1 cellular context compared by ENCODE assay signal in the genomic region with DNA sequence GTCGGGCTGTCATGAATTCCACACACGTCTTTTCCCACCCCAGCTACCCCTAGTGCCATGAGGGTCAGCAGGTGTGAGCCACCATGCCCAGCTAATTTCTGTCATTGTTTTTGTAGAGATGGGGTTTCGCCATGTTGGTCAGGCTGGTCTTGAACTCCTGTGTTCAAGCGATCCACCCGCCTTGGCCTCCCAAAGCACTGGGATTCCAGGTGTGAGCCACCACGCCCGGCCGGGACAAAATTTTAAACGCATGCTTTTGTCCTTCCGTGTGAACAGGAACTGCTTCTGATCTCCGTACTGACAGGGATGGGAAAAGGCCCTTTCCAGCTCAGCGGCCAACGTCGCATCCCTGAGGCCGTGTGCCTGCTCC.
TF ChIP-seq lines count a peak whose summit lies in the region.

No MANE protein-coding gene starts in this region.

TF ChIP-seq in HepG2, 621 proteins besides CTCF, POLR2A, EP300 and RAD21 (continued from another document):
- TF ChIP-seq, protein P1, sequence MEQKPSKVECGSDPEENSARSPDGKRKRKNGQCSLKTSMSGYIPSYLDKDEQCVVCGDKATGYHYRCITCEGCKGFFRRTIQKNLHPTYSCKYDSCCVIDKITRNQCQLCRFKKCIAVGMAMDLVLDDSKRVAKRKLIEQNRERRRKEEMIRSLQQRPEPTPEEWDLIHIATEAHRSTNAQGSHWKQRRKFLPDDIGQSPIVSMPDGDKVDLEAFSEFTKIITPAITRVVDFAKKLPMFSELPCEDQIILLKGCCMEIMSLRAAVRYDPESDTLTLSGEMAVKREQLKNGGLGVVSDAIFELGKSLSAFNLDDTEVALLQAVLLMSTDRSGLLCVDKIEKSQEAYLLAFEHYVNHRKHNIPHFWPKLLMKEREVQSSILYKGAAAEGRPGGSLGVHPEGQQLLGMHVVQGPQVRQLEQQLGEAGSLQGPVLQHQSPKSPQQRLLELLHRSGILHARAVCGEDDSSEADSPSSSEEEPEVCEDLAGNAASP (CRISPR knock-in tag; IDR thresholded peaks at IDR 0.05; ENCODE audit: borderline replicate concordance), result no peak
- TF ChIP-seq ZNF460 (CRISPR knock-in tag; IDR thresholded peaks at IDR 0.05; ENCODE audit: borderline replicate concordance), result 0 out of 2 replicates have a peak, but pooled peaks have one; percentile 17
- TF ChIP-seq, protein P2, sequence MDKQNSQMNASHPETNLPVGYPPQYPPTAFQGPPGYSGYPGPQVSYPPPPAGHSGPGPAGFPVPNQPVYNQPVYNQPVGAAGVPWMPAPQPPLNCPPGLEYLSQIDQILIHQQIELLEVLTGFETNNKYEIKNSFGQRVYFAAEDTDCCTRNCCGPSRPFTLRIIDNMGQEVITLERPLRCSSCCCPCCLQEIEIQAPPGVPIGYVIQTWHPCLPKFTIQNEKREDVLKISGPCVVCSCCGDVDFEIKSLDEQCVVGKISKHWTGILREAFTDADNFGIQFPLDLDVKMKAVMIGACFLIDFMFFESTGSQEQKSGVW (CRISPR knock-in tag; IDR thresholded peaks at IDR 0.05; ENCODE audit: borderline replicate concordance), result no peak
- no peak for TF ChIP-seq FOXK1 (CRISPR knock-in tag; IDR thresholded peaks at IDR 0.05; ENCODE audit: borderline replicate concordance, low read depth)
- 0 out of 2 replicates have a peak, but pooled peaks have one; percentile 11 for TF ChIP-seq ZNF350 (CRISPR knock-in tag; IDR thresholded peaks at IDR 0.05; ENCODE audit: borderline replicate concordance, low read depth)
- TF ChIP-seq, protein P3, sequence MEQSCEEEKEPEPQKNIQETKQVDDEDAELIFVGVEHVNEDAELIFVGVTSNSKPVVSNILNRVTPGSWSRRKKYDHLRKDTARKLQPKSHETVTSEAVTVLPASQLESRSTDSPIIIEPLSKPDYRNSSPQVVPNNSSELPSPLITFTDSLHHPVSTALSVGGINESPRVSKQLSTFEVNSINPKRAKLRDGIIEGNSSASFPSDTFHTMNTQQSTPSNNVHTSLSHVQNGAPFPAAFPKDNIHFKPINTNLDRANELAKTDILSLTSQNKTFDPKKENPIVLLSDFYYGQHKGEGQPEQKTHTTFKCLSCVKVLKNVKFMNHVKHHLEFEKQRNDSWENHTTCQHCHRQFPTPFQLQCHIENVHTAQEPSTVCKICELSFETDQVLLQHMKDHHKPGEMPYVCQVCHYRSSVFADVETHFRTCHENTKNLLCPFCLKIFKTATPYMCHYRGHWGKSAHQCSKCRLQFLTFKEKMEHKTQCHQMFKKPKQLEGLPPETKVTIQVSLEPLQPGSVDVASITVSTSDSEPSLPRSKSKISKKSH (CRISPR knock-in tag; IDR thresholded peaks at IDR 0.05; ENCODE audit: borderline replicate concordance), result no peak
- TF ChIP-seq, protein P4, sequence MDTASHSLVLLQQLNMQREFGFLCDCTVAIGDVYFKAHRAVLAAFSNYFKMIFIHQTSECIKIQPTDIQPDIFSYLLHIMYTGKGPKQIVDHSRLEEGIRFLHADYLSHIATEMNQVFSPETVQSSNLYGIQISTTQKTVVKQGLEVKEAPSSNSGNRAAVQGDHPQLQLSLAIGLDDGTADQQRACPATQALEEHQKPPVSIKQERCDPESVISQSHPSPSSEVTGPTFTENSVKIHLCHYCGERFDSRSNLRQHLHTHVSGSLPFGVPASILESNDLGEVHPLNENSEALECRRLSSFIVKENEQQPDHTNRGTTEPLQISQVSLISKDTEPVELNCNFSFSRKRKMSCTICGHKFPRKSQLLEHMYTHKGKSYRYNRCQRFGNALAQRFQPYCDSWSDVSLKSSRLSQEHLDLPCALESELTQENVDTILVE (CRISPR knock-in tag; IDR thresholded peaks at IDR 0.05), result no peak
- TF ChIP-seq AGO2 (optimal IDR thresholded peaks at IDR 0.05; ENCODE audit: low read depth, low read length), result no peak
- TF ChIP-seq ZNF543 (CRISPR knock-in tag; IDR thresholded peaks at IDR 0.05), result no peak
- no peak for TF ChIP-seq IRX3 (CRISPR knock-in tag; IDR thresholded peaks at IDR 0.05; ENCODE audit: borderline replicate concordance, low read depth)
- TF ChIP-seq, protein P5, sequence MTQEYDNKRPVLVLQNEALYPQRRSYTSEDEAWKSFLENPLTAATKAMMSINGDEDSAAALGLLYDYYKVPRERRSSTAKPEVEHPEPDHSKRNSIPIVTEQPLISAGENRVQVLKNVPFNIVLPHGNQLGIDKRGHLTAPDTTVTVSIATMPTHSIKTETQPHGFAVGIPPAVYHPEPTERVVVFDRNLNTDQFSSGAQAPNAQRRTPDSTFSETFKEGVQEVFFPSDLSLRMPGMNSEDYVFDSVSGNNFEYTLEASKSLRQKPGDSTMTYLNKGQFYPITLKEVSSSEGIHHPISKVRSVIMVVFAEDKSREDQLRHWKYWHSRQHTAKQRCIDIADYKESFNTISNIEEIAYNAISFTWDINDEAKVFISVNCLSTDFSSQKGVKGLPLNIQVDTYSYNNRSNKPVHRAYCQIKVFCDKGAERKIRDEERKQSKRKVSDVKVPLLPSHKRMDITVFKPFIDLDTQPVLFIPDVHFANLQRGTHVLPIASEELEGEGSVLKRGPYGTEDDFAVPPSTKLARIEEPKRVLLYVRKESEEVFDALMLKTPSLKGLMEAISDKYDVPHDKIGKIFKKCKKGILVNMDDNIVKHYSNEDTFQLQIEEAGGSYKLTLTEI (CRISPR knock-in tag; conservative IDR thresholded peaks at IDR 0.05), result no peak
- peak; percentile 54; the same call in 1 of the 2 replicates for TF ChIP-seq EEA1 (CRISPR knock-in tag; IDR thresholded peaks at IDR 0.05; ENCODE audit: borderline replicate concordance)
